ENCODE assay signal across 27 cellular contexts in the genomic region with DNA sequence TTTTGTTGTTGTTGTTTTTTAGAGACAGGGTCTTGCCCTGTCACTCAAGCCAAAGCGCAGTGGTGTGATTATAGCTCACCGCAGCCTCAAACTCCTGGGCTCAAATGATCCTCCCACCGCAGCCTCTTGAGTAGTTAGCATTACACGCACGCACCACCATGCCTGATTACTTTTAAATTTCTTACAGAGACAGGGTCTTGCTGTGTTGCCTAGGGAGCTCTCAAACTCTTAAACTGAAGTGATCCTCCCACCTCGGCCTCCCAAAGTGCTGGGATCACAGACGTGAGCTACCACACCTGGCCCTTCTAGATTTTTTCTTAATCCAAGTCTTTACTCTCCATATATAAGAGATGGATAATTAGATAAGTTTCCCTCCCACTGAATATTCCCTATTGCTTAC.
"Had no signal": no experiment of that assay in that cellular context is flagged by ENCODE, and none has a peak within 500 bp of the region (broad histone marks: within the 10 kb centered on the region; RNA-seq: fewer than 3 reads in every experiment).

No MANE protein-coding gene starts in this region.

- ATAC-seq: foreskin keratinocyte; gastroesophageal sphincter; heart left ventricle; left cardiac atrium; left lung; naive thymus-derived CD8-positive, alpha-beta T cell; pancreas; sciatic nerve; stimulated activated memory B cell treated with anti-CD40 and anti-IgM and Interleukin-4, amounts not matched to agents 10 μg/mL and 1 μg/mL and 100 μg/mL, for 72 hours; stimulated activated naive CD8-positive, alpha-beta T cell treated with anti-CD3 and anti-CD28 coated beads, Interleukin-15, Interleukin-2, amounts not matched to agents 100 U/mL and 50 U/mL, for 24 hours had no signal

- H3K27me3 ChIP-seq: colonic mucosa, esophagus muscularis mucosa, foreskin keratinocyte, gastroesophageal sphincter, heart left ventricle, hepatocyte, left lung, pancreas, testis, tibial artery had no signal

- H3K27me3 Mint-ChIP-seq: type B pancreatic cell had no signal

- H3K4me1 Mint-ChIP-seq: stimulated activated memory B cell treated with anti-CD40 and anti-IgM and Interleukin-4, amounts not matched to agents 10 μg/mL and 1 μg/mL and 100 μg/mL, for 72 hours had no signal

- H3K36me3 ChIP-seq: colonic mucosa, esophagus muscularis mucosa, gastroesophageal sphincter, heart left ventricle, left lung, pancreas, tibial artery had no signal

- H3K27ac Mint-ChIP-seq: nephron progenitor cell; stimulated activated memory B cell treated with anti-CD40 and anti-IgM and Interleukin-4, amounts not matched to agents 10 μg/mL and 1 μg/mL and 100 μg/mL, for 72 hours; type B pancreatic cell had no signal

- H3K4me3 Mint-ChIP-seq: naive thymus-derived CD8-positive, alpha-beta T cell; nephron progenitor cell; stimulated activated memory B cell treated with anti-CD40 and anti-IgM and Interleukin-4, amounts not matched to agents 10 μg/mL and 1 μg/mL and 100 μg/mL, for 72 hours; type B pancreatic cell had no signal

- DNase-seq: colonic mucosa; dermis blood vessel endothelial cell; effector memory CD4-positive, alpha-beta T cell; foreskin keratinocyte; heart left ventricle; left cardiac atrium; left lung; mammary epithelial cell; naive thymus-derived CD8-positive, alpha-beta T cell; nephron progenitor cell; nucleus accumbens; pancreas; stimulated activated CD4-positive, alpha-beta T cell treated with anti-CD3 and anti-CD28 coated beads, Interleukin-12 subunit alpha, Interleukin-12 subunit beta, amount 100 ng/mL, for 4 hours; stimulated activated CD4-positive, alpha-beta T cell treated with anti-CD3 and anti-CD28 coated beads, Interleukin-1b, Interleukin-23, amount 100 ng/mL, for 48 hours; stimulated activated CD4-positive, alpha-beta T cell treated with anti-CD3 and anti-CD28 coated beads, Interleukin-4, amount 100 ng/mL, for 1 hour; stimulated activated naive CD8-positive, alpha-beta T cell treated with anti-CD3 and anti-CD28 coated beads, Interleukin-15, Interleukin-2, amounts not matched to agents 100 U/mL and 50 U/mL, for 24 hours; substantia nigra; testis; tibial artery had no signal

- H3K27ac ChIP-seq: colonic mucosa, esophagus muscularis mucosa, gastroesophageal sphincter, hepatocyte, testis, tibial artery had no signal

- H3K4me3 ChIP-seq: colonic mucosa, esophagus muscularis mucosa, gastroesophageal sphincter, heart left ventricle, hepatocyte, left lung, pancreas, smooth muscle cell, testis, tibial artery had no signal

- H3K9me3 ChIP-seq: colonic mucosa, esophagus muscularis mucosa, gastroesophageal sphincter, heart left ventricle, left lung, pancreas, testis, tibial artery had no signal

- H3K4me1 ChIP-seq: colonic mucosa, testis had no signal

- FAIRE-seq: endothelial cell of umbilical vein, pancreas had no signal

- H3K9me3 Mint-ChIP-seq: naive thymus-derived CD8-positive, alpha-beta T cell; nephron progenitor cell; stimulated activated memory B cell treated with anti-CD40 and anti-IgM and Interleukin-4, amounts not matched to agents 10 μg/mL and 1 μg/mL and 100 μg/mL, for 72 hours; type B pancreatic cell had no signal

- H3K36me3 Mint-ChIP-seq: naive thymus-derived CD8-positive, alpha-beta T cell; stimulated activated memory B cell treated with anti-CD40 and anti-IgM and Interleukin-4, amounts not matched to agents 10 μg/mL and 1 μg/mL and 100 μg/mL, for 72 hours; type B pancreatic cell had no signal

- H3K4me2 ChIP-seq: hepatocyte, smooth muscle cell had no signal

- H2AFZ ChIP-seq: hepatocyte had no signal
